In the genomic region with DNA sequence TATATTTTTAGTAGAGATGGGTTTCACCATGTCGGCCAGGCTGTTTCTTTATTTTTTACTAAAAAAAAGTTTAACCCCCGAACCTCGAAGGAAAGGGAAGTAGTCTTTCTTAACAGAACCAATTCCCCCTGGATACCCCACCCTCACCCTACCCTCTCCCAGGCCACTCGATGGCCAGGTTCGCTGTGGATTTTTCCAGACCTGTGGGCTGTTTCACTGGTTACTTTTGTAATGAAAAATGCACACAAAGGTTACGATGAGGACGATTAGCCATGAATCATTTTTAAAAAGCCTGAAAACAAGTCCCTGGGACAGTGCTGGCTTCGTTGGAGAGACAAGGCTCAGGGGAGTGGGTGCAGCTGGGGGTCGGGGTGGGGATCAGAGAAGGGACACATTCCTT, we compare ENCODE assay signal across 18 cellular contexts. TPM values are rescaled to one million over a fixed set of nuclear protein-coding genes. Genes with fewer than 3 reads are reported as not detected.
A peak's percentile ranks its signal among the peaks of the same experiment; 100 is the strongest.
DNase-seq lines count a peak whose midpoint lies in the region; ATAC-seq and TF ChIP-seq lines count a peak whose summit lies in the region.
"Had no signal": no experiment of that assay in that cellular context is flagged by ENCODE, and none has a peak within 500 bp of the region (broad histone marks: within the 10 kb centered on the region; RNA-seq: fewer than 3 reads in every experiment).

No MANE protein-coding gene starts in this region.

- H3K27ac ChIP-seq in HL-60 (replicated peaks) (peak overlapping the region; percentile 56), brain microvascular endothelial cell (peak overlapping the region; percentile 41), neutrophil (peak overlapping the region; percentile 89)

- CTCF ChIA-PET in activated CD4-positive, alpha-beta T cell treated with anti-CD3 and anti-CD28 coated beads for 36 hours (lab: Charles Lee), result no interaction called here

- intact Hi-C loops in activated CD4-positive, alpha-beta T cell treated with anti-CD3 and anti-CD28 coated beads for 36 hours (cut with DNase I, micrococcal nuclease), result no loop called here

- H3K36me3 ChIP-seq in brain microvascular endothelial cell (replicated peaks) (peaks cover 14% of the 10 kb centered on the region), neutrophil (peaks cover 17% of the 10 kb centered on the region)
- H3K36me3 ChIP-seq: uterus had no signal

- H3K27me3 ChIP-seq in HL-60 (ENCODE audit: insufficient read depth, poor library complexity, severe bottlenecking), result no peaks in the 10 kb centered on the region
- no peaks in the 10 kb centered on the region for H3K27me3 ChIP-seq in brain microvascular endothelial cell (replicated peaks)
- no peaks in the 10 kb centered on the region for H3K27me3 ChIP-seq in neutrophil
- H3K27me3 ChIP-seq: uterus had no signal

- no peaks in the 10 kb centered on the region for H3K36me3 Mint-ChIP-seq in activated CD4-positive, alpha-beta T cell treated with anti-CD3 and anti-CD28 coated beads for 36 hours (ENCODE audit: low read depth)
- H3K36me3 Mint-ChIP-seq: brain had no signal

- peaks cover 82 to 90% of the 10 kb centered on the region in 2 experiments for H3K4me1 ChIP-seq in neutrophil (ENCODE audit: control insufficient read depth in 1 of 2, insufficient read depth in 1 of 2, low read depth in 1 of 2, low read length in 1 of 2)

- in situ Hi-C loops in brain microvascular endothelial cell (cut with HindIII; ENCODE audit: low pct_ligation_motif_present, low sequenced_read_pairs), result no loop called here

- H3K9me3 ChIP-seq in neutrophil, result no peaks in the 10 kb centered on the region
- H3K9me3 ChIP-seq: uterus had no signal

- peaks cover 20% of the 10 kb centered on the region for H3K4me1 Mint-ChIP-seq in activated CD4-positive, alpha-beta T cell treated with anti-CD3 and anti-CD28 coated beads for 36 hours

- H3K4me3 ChIP-seq in AG10803 (ENCODE audit: low read length) (peak overlapping the region; percentile 26), HL-60 (replicated peaks; ENCODE audit: insufficient read depth, low read length) (peak overlapping the region; percentile 93), brain microvascular endothelial cell (ENCODE audit: low read depth, low read length) (peak overlapping the region; percentile 3), neutrophil (ENCODE audit: low read depth in 1 of 2, low read length in 1 of 2) (peak overlapping the region; percentile 44 to 46)
- H3K4me3 ChIP-seq: uterus had no signal

- no peaks in the 10 kb centered on the region for H3K9me3 Mint-ChIP-seq in activated CD4-positive, alpha-beta T cell treated with anti-CD3 and anti-CD28 coated beads for 36 hours (ENCODE audit: low read depth)
- H3K9me3 Mint-ChIP-seq: activated naive CD4-positive, alpha-beta T cell treated with anti-CD3 and anti-CD28 coated beads, Interleukin-2, amount 10 ng/mL, durations not matched to agents 7 days and 5 days; IgD-negative memory B cell had no signal

- no peaks in the 10 kb centered on the region for H3K27me3 Mint-ChIP-seq in activated CD4-positive, alpha-beta T cell treated with anti-CD3 and anti-CD28 coated beads for 36 hours
- H3K27me3 Mint-ChIP-seq: activated naive CD4-positive, alpha-beta T cell treated with anti-CD3 and anti-CD28 coated beads, Interleukin-2, amount 10 ng/mL, durations not matched to agents 7 days and 5 days had no signal

- no peak for ATAC-seq in HG03097 (IDR thresholded peaks at IDR 0.05; ENCODE audit: low FRiP score, unreplicated experiment)
- no peak for ATAC-seq in activated CD4-positive, CD25-positive, alpha-beta regulatory T cell treated with anti-CD3 and anti-CD28 coated beads, Interleukin-2, amount 50 U/mL, for 24 hours
- no peak for ATAC-seq in activated CD4-positive, alpha-beta T cell treated with anti-CD3 and anti-CD28 coated beads for 36 hours

- H3K4me3 Mint-ChIP-seq in activated CD4-positive, alpha-beta T cell treated with anti-CD3 and anti-CD28 coated beads for 36 hours, result no peak overlapping the region

- DNase-seq in AG10803 (ENCODE audit: low read depth) (no peak), HL-60 (ENCODE audit: low read depth in 1 of 2, low spot score in 1 of 2) (peak in 1 of 2 experiments; percentile 15), brain microvascular endothelial cell (no peak), NCI-H1092 (lab: John Stamatoyannopoulos, UW) (no peak)
- no peak for DNase-seq in activated CD4-positive, alpha-beta T cell treated with anti-CD3 and anti-CD28 coated beads for 36 hours
- DNase-seq: activated CD4-positive, alpha-beta T cell treated with anti-CD3 and anti-CD28 coated beads, Interleukin-2, amount 50 U/mL, for 48 hours; activated naive CD4-positive, alpha-beta T cell treated with anti-CD3 and anti-CD28 coated beads, Interleukin-2, amount 10 ng/mL, durations not matched to agents 7 days and 5 days; activated T-cell treated with anti-CD3 and anti-CD28 coated beads, Interleukin-2, amount 50 U/mL, for 1 hour; NCI-H1105; NCI-H748 treated with DMSO at 0.1 percent for 48 hours; stimulated activated naive CD4-positive, alpha-beta T cell; uterus had no signal

- no peak overlapping the region for H3K27ac Mint-ChIP-seq in activated CD4-positive, alpha-beta T cell treated with anti-CD3 and anti-CD28 coated beads for 36 hours
- H3K27ac Mint-ChIP-seq: IgD-negative memory B cell had no signal

- POLR2A ChIA-PET in activated CD4-positive, alpha-beta T cell treated with anti-CD3 and anti-CD28 coated beads for 36 hours (lab: Charles Lee), result no interaction called here

- TF ChIP-seq CTCF in AG10803 (conservative IDR thresholded peaks at IDR 0.05; ENCODE audit: low read length) (no peak), HL-60 (IDR thresholded peaks at IDR 0.05; ENCODE audit: insufficient read depth, low read length) (no peak), brain microvascular endothelial cell (IDR thresholded peaks at IDR 0.05; ENCODE audit: low read depth, low read length, missing control alignments) (no peak), neutrophil (IDR thresholded peaks at IDR 0.05) (no peak)

RNA-seq across cellular contexts. Expression of a gene that starts 2.6 kb away (rescaled TPM):
- 100 to 1,000 TPM in 1 of 2 experiments, 10 to 100 TPM in 1; 61.7 to 114 TPM for total RNA-seq in activated CD4-positive, alpha-beta T cell treated with anti-CD3 and anti-CD28 coated beads for 36 hours

RNA-seq across cellular contexts. Expression of a gene that starts 10.7 kb away (rescaled TPM):
- total RNA-seq in activated CD4-positive, alpha-beta T cell treated with anti-CD3 and anti-CD28 coated beads for 36 hours, result 10 to 100 TPM; 13.8 to 16.9 TPM

RNA-seq across cellular contexts. Expression of a gene that starts 33.0 kb away (rescaled TPM):
- 10 to 100 TPM; 75.8 to 85.2 TPM for total RNA-seq in activated CD4-positive, alpha-beta T cell treated with anti-CD3 and anti-CD28 coated beads for 36 hours

RNA-seq across cellular contexts. Expression of a gene that starts 43.4 kb away (rescaled TPM):
- total RNA-seq in activated CD4-positive, alpha-beta T cell treated with anti-CD3 and anti-CD28 coated beads for 36 hours, result 1 to 10 TPM; 1.4 to 1.9 TPM
- total RNA-seq: RPMI7951 had no signal

Comparison
In these comparisons a context has a peak if more than half of its experiments do, and no peak if none do; other contexts are left out.
1. H3K4me3 ChIP-seq: peak in every context shown above with its lines; median percentile 93 in HL-60; 45 in neutrophil; 26 in AG10803; 3 in brain microvascular endothelial cell.